ENCODE assay signal across 21 cellular contexts in the genomic region with DNA sequence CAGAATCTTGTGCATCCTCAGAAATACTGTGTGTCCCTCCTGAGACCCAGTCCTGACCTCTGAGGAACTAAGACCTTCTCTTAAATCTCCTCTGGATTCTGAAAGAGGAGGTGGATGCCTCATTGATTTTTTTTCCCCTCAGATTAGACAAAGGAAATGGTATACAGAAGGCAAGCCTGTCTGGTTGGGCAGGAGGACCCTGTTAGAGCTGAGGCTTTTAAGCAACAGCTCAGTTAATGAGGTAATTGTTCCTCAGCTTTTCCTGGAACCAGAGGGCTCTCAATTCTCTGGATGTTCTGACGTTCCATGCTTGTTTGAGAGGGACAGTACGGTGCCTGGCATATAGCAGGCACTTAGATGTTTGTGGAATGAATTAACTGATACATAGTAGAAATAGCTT. TPM values are rescaled to one million over a fixed set of nuclear protein-coding genes. Genes with fewer than 3 reads are reported as not detected.
A peak's percentile ranks its signal among the peaks of the same experiment; 100 is the strongest.
DNase-seq lines count a peak whose midpoint lies in the region; ATAC-seq and TF ChIP-seq lines count a peak whose summit lies in the region.
"Had no signal": no experiment of that assay in that cellular context is flagged by ENCODE, and none has a peak within 500 bp of the region (broad histone marks: within the 10 kb centered on the region; RNA-seq: fewer than 3 reads in every experiment).

No MANE protein-coding gene starts in this region.

- peaks cover 38% of the 10 kb centered on the region for H3K79me2 ChIP-seq in DOHH2 (ENCODE audit: control insufficient read depth, low read length)

- no peaks in the 10 kb centered on the region for H3K9me3 Mint-ChIP-seq in activated CD4-positive, alpha-beta memory T cell treated with anti-CD3 and anti-CD28 coated beads for 36 hours
- H3K9me3 Mint-ChIP-seq in memory B cell = no peaks in the 10 kb centered on the region
- H3K9me3 Mint-ChIP-seq: immature natural killer cell, neural progenitor cell, type B pancreatic cell had no signal

- peaks cover 35% of the 10 kb centered on the region for H3K4me1 Mint-ChIP-seq in activated CD4-positive, alpha-beta memory T cell treated with anti-CD3 and anti-CD28 coated beads for 36 hours (ENCODE audit: low read depth)
- H3K4me1 Mint-ChIP-seq in memory B cell = peaks cover 54% of the 10 kb centered on the region

- H3K36me3 ChIP-seq in DOHH2 (ENCODE audit: control insufficient read depth, low read length) (peaks cover 46% of the 10 kb centered on the region), left lung (peaks cover 0 to 60% of the 10 kb centered on the region in 2 donors)
- H3K36me3 ChIP-seq: neural progenitor cell had no signal

- H3K4me1 ChIP-seq in DOHH2 (ENCODE audit: control insufficient read depth, low read length) (peaks cover 59% of the 10 kb centered on the region), left lung (peaks cover 0 to 50% of the 10 kb centered on the region in 2 donors)
- H3K4me1 ChIP-seq: neural progenitor cell had no signal

- in situ Hi-C loops in G401 (cut with HindIII; ENCODE audit: low sequenced_read_pairs) (no loop called here), GM13976 (cut with MboI; ENCODE audit: low sequenced_read_pairs, unreplicated experiment) (no loop called here)

- peak overlapping the region; percentile 68 for H3K27ac Mint-ChIP-seq in activated CD4-positive, alpha-beta memory T cell treated with anti-CD3 and anti-CD28 coated beads for 36 hours
- H3K27ac Mint-ChIP-seq in memory B cell = peak overlapping the region; percentile 97
- H3K27ac Mint-ChIP-seq: neural progenitor cell, type B pancreatic cell had no signal

- no peaks in the 10 kb centered on the region for H4K20me1 ChIP-seq in DOHH2 (ENCODE audit: control insufficient read depth, insufficient read depth, low read depth, low read length)

- no peaks in the 10 kb centered on the region for H3K9me3 ChIP-seq in DOHH2 (ENCODE audit: control insufficient read depth, insufficient read depth, low read length)
- H3K9me3 ChIP-seq in left lung = no peaks in the 10 kb centered on the region
- H3K9me3 ChIP-seq: esophagus squamous epithelium had no signal

- no peaks in the 10 kb centered on the region for H3K9me2 ChIP-seq in DOHH2 (replicated peaks; ENCODE audit: control insufficient read depth, low read length)

- peaks cover 7% of the 10 kb centered on the region; the same call in 1 of the 2 replicates for H3F3A ChIP-seq in DOHH2 (ENCODE audit: control insufficient read depth, insufficient read depth)

- H3K27me3 Mint-ChIP-seq in activated CD4-positive, alpha-beta memory T cell treated with anti-CD3 and anti-CD28 coated beads for 36 hours = no peaks in the 10 kb centered on the region
- H3K27me3 Mint-ChIP-seq in memory B cell = no peaks in the 10 kb centered on the region
- H3K27me3 Mint-ChIP-seq: type B pancreatic cell had no signal

- intact Hi-C loops in activated CD4-positive, alpha-beta memory T cell treated with anti-CD3 and anti-CD28 coated beads for 36 hours (cut with micrococcal nuclease) = no loop called here
- intact Hi-C loops in left lung (cut with DNase I) = no loop called here

- TF ChIP-seq CTCF in DOHH2 (IDR thresholded peaks at IDR 0.05; ENCODE audit: low read depth, low read length, poor library complexity, severe bottlenecking) (no peak), left lung (IDR thresholded peaks at IDR 0.05) (no peak), GM13976 (IDR thresholded peaks at IDR 0.05; ENCODE audit: borderline replicate concordance, control extremely low read depth, extremely low read depth, insufficient read depth, missing control alignments) (no peak)

- H3K27me3 ChIP-seq in DOHH2 (ENCODE audit: control insufficient read depth, low read length) (no peaks in the 10 kb centered on the region), left lung (no peaks in the 10 kb centered on the region)
- H3K27me3 ChIP-seq: cardiac muscle cell, esophagus squamous epithelium, neural progenitor cell had no signal

- peak overlapping the region; percentile 98 for H3K4me2 ChIP-seq in DOHH2 (ENCODE audit: low read length)
- H3K4me2 ChIP-seq: neural progenitor cell had no signal

- H3K4me3 Mint-ChIP-seq in activated CD4-positive, alpha-beta memory T cell treated with anti-CD3 and anti-CD28 coated beads for 36 hours = no peak overlapping the region
- no peak overlapping the region for H3K4me3 Mint-ChIP-seq in memory B cell
- H3K4me3 Mint-ChIP-seq: neural progenitor cell, type B pancreatic cell had no signal

- CTCF ChIA-PET in activated CD4-positive, alpha-beta memory T cell treated with anti-CD3 and anti-CD28 coated beads for 36 hours (lab: Charles Lee) = interaction anchor here (0.6 kb wide), 1 partner anchor 12 kb away, joined by 3 read pairs; no protein-coding TSS in a partner anchor

- H3K36me3 Mint-ChIP-seq in activated CD4-positive, alpha-beta memory T cell treated with anti-CD3 and anti-CD28 coated beads for 36 hours = peaks cover 24% of the 10 kb centered on the region
- peaks cover 31% of the 10 kb centered on the region for H3K36me3 Mint-ChIP-seq in memory B cell

- H3K27ac ChIP-seq in DOHH2 (ENCODE audit: low read depth, low read length) = peak overlapping the region; percentile 82
- peak overlapping the region in 1 of 2 donors; percentile 24 for H3K27ac ChIP-seq in left lung
- H3K27ac ChIP-seq: cardiac muscle cell, neural progenitor cell had no signal

- DNase-seq in CD1c-positive myeloid dendritic cell (ENCODE audit: extremely low spot score) = peak; percentile 69
- no peak for DNase-seq in activated CD4-positive, alpha-beta memory T cell treated with anti-CD3 and anti-CD28 coated beads for 36 hours
- DNase-seq in memory B cell (ENCODE audit: low spot score in 2 of 2) = no peak
- no peak for DNase-seq in left lung
- no peak for DNase-seq in G401 (ENCODE audit: low spot score)
- no peak for DNase-seq in GM13976 (ENCODE audit: low spot score)
- DNase-seq: activated CD8-positive, alpha-beta memory T cell treated with anti-CD3 and anti-CD28 coated beads, Interleukin-2, amount 50 U/mL, for 48 hours; DMS53; esophagus squamous epithelium; glutamatergic neuron; GOT3; immature natural killer cell; NCI-H1092 treated with DMSO at 0.1 percent for 48 hours; NCI-H2171; NCI-H82; stimulated activated naive CD4-positive, alpha-beta T cell treated with Interleukin-2 at 50 U/mL for 16 hours had no signal

- no peak for ATAC-seq in memory B cell (ENCODE audit: low read depth)
- ATAC-seq in left lung = no peak
- no peak for ATAC-seq in GM19035 (IDR thresholded peaks at IDR 0.05; ENCODE audit: unreplicated experiment)

- POLR2A ChIA-PET in activated CD4-positive, alpha-beta memory T cell treated with anti-CD3 and anti-CD28 coated beads for 36 hours (lab: Charles Lee) = no interaction called here

- H3K4me3 ChIP-seq in DOHH2 (ENCODE audit: low read length) = peak overlapping the region; percentile 68
- H3K4me3 ChIP-seq in left lung = no peak overlapping the region
- H3K4me3 ChIP-seq: cardiac muscle cell, esophagus squamous epithelium, neural progenitor cell had no signal

RNA-seq across cellular contexts. Expression of a gene that starts 36.2 kb away (rescaled TPM):
- total RNA-seq in activated CD4-positive, alpha-beta memory T cell treated with anti-CD3 and anti-CD28 coated beads for 36 hours = 10 to 100 TPM; 60.7 to 62.7 TPM
- total RNA-seq in left lung = 10 to 100 TPM; 43.3 to 53.4 TPM
- 20.4 and 25.4 TPM in 2 replicates for total RNA-seq in G401 (2014; rRNA removed; shearing (Covaris generic))
